ENCODE assay signal across 8 cellular contexts in genomic region chr2:6864938-6865345, GRCh38. TPM values are rescaled to one million over a fixed set of nuclear protein-coding genes. Genes with fewer than 3 reads are reported as not detected.
DNase-seq lines count a peak whose midpoint lies in the region; ATAC-seq and TF ChIP-seq lines count a peak whose summit lies in the region.

No MANE protein-coding gene starts in this region.

- H3K4me1 Mint-ChIP-seq in activated naive CD8-positive, alpha-beta T cell treated with anti-CD3 and anti-CD28 coated beads, Interleukin-2, amount 10 ng/mL, durations not matched to agents 7 days and 5 days = peaks cover 61% of the 10 kb centered on the region

- peaks cover 16% of the 10 kb centered on the region for H3K9me3 Mint-ChIP-seq in activated naive CD8-positive, alpha-beta T cell treated with anti-CD3 and anti-CD28 coated beads, Interleukin-2, amount 10 ng/mL, durations not matched to agents 7 days and 5 days

- H3K27me3 Mint-ChIP-seq in activated naive CD8-positive, alpha-beta T cell treated with anti-CD3 and anti-CD28 coated beads, Interleukin-2, amount 10 ng/mL, durations not matched to agents 7 days and 5 days = no peaks in the 10 kb centered on the region

- H3K27ac Mint-ChIP-seq in activated naive CD8-positive, alpha-beta T cell treated with anti-CD3 and anti-CD28 coated beads, Interleukin-2, amount 10 ng/mL, durations not matched to agents 7 days and 5 days = peak overlapping the region; percentile 91

- peak overlapping the region; percentile 52 to 73 for H3K27ac ChIP-seq in thoracic aorta

- H3K4me1 ChIP-seq in BE2C (peaks cover 10% of the 10 kb centered on the region), thoracic aorta (ENCODE audit: control insufficient read depth in 1 of 2, low read depth in 2 of 2) (peaks cover 5 to 26% of the 10 kb centered on the region in 2 donors)

- peak overlapping the region; percentile 95 for H3K4me3 Mint-ChIP-seq in activated naive CD8-positive, alpha-beta T cell treated with anti-CD3 and anti-CD28 coated beads, Interleukin-2, amount 10 ng/mL, durations not matched to agents 7 days and 5 days

- ATAC-seq in GM19452 (IDR thresholded peaks at IDR 0.05; ENCODE audit: unreplicated experiment) = peak; percentile 23
- peak; percentile 19 for ATAC-seq in HG03571 (IDR thresholded peaks at IDR 0.05; ENCODE audit: unreplicated experiment)
- ATAC-seq in activated naive CD8-positive, alpha-beta T cell treated with anti-CD3 and anti-CD28 coated beads, Interleukin-2, amount 10 ng/mL, durations not matched to agents 7 days and 5 days (ENCODE audit: low read depth) = no peak
- ATAC-seq in left lobe of liver = peak; percentile 3
- ATAC-seq in thoracic aorta (ENCODE audit: insufficient number of reproducible peaks, low FRiP score, low read depth) = no peak

- POLR2A ChIA-PET in activated naive CD8-positive, alpha-beta T cell treated with anti-CD3 and anti-CD28 coated beads, Interleukin-2, amount 10 ng/mL, durations not matched to agents 7 days and 5 days (lab: Charles Lee) = interaction anchor here (0.5 to 7.5 kb wide), 20 partner anchors 8 to 1817 kb away, joined by 3 to 557 read pairs (median 8); partner anchors contain the start of genes ID2, RNF144A and RSAD2

- no peak for TF ChIP-seq CTCF in BE2C (IDR thresholded peaks at IDR 0.05; ENCODE audit: low read depth, low read length)
- TF ChIP-seq CTCF in thoracic aorta (IDR thresholded peaks at IDR 0.05) = no peak

- H3K27me3 ChIP-seq in BE2C (no peaks in the 10 kb centered on the region), thoracic aorta (replicated peaks; ENCODE audit: insufficient read depth) (no peaks in the 10 kb centered on the region)

- H3K4me3 ChIP-seq in BE2C (ENCODE audit: low read depth, low read length) (peak overlapping the region; percentile 65), thoracic aorta (peak overlapping the region; percentile 91)

- H3K9me3 ChIP-seq in BE2C (no peaks in the 10 kb centered on the region; the same call in 1 of the 2 replicates), thoracic aorta (no peaks in the 10 kb centered on the region)

- H3K36me3 ChIP-seq in BE2C (no peaks in the 10 kb centered on the region), thoracic aorta (peaks cover 2% of the 10 kb centered on the region)

- no peak for DNase-seq in BE2C
- DNase-seq in activated naive CD8-positive, alpha-beta T cell treated with anti-CD3 and anti-CD28 coated beads, Interleukin-2, amount 10 ng/mL, durations not matched to agents 7 days and 5 days = no peak
- peak; percentile 61 for DNase-seq in left lobe of liver (ENCODE audit: low spot score)
- no peak for DNase-seq in thoracic aorta (ENCODE audit: low spot score)
- no peak for DNase-seq in mesenteric fat pad (ENCODE audit: low spot score)
- DNase-seq in RPMI8226 = no peak

- peaks cover 60% of the 10 kb centered on the region for H3K36me3 Mint-ChIP-seq in activated naive CD8-positive, alpha-beta T cell treated with anti-CD3 and anti-CD28 coated beads, Interleukin-2, amount 10 ng/mL, durations not matched to agents 7 days and 5 days

RNA-seq across cellular contexts. Expression of gene CMPK2, which starts 0.8 kb away (rescaled TPM):
- 5.1 TPM for polyA plus RNA-seq in BE2C (2012; ENCODE audit: insufficient read depth, insufficient read length, low read depth)
- total RNA-seq in activated naive CD8-positive, alpha-beta T cell treated with anti-CD3 and anti-CD28 coated beads, Interleukin-2, amount 10 ng/mL, durations not matched to agents 7 days and 5 days = 100 to 1,000 TPM; 102 to 106 TPM
- total RNA-seq in left lobe of liver (3.2 TPM), thoracic aorta (10 to 100 TPM in 1 of 2 donors, 1 to 10 TPM in 1; 5.3 to 31.1 TPM), mesenteric fat pad (8.7 TPM)

RNA-seq across cellular contexts. Expression of gene RSAD2, which starts 12.6 kb away (rescaled TPM):
- 0.46 TPM for polyA plus RNA-seq in BE2C (2012; ENCODE audit: insufficient read depth, insufficient read length, low read depth)
- 100 to 1,000 TPM; 104 to 105 TPM for total RNA-seq in activated naive CD8-positive, alpha-beta T cell treated with anti-CD3 and anti-CD28 coated beads, Interleukin-2, amount 10 ng/mL, durations not matched to agents 7 days and 5 days
- 1.6 TPM for total RNA-seq in left lobe of liver
- total RNA-seq in thoracic aorta = 10 to 100 TPM; 11.3 to 11.8 TPM
- total RNA-seq in mesenteric fat pad = 5.2 TPM

RNA-seq across cellular contexts. Expression of gene RNF144A, which starts 52.3 kb away (rescaled TPM):
- polyA plus RNA-seq in BE2C (2012; ENCODE audit: insufficient read depth, insufficient read length, low read depth) = 16.6 TPM
- 10 to 100 TPM; 78.7 to 91.1 TPM for total RNA-seq in activated naive CD8-positive, alpha-beta T cell treated with anti-CD3 and anti-CD28 coated beads, Interleukin-2, amount 10 ng/mL, durations not matched to agents 7 days and 5 days
- total RNA-seq in left lobe of liver = 3.2 TPM
- total RNA-seq in thoracic aorta = 1 to 10 TPM; 3.4 to 6.2 TPM
- 22.2 TPM for total RNA-seq in mesenteric fat pad

Comparison
In these comparisons a context has a peak if more than half of its experiments do, and no peak if none do; other contexts are left out.
1. ATAC-seq: peak in GM19452 (single experiment), HG03571 (single experiment) and left lobe of liver (single experiment); none in activated naive CD8-positive, alpha-beta T cell treated with anti-CD3 and anti-CD28 coated beads, Interleukin-2, amount 10 ng/mL, durations not matched to agents 7 days and 5 days (single experiment) and thoracic aorta (single experiment).
2. RNA of gene RSAD2, which starts 12.6 kb away (total RNA-seq): 104 to 105 TPM in activated naive CD8-positive, alpha-beta T cell treated with anti-CD3 and anti-CD28 coated beads, Interleukin-2, amount 10 ng/mL, durations not matched to agents 7 days and 5 days; 11.3 to 11.8 TPM in thoracic aorta, 5.2 TPM in mesenteric fat pad (single experiment) and 1.6 TPM in left lobe of liver (single experiment); every median in the first group is over 4 times any median in the second.